In genomic region chr6:40968620-40969145, GRCh38 we compare ENCODE assay signal across 25 cellular contexts.
"Had no signal": no experiment of that assay in that cellular context is flagged by ENCODE, and none has a peak within 500 bp of the region (broad histone marks: within the 10 kb centered on the region; RNA-seq: fewer than 3 reads in every experiment).

No MANE protein-coding gene starts in this region.

- DNase-seq: cortex of kidney; effector memory CD8-positive, alpha-beta T cell; erythroblast; esophagus squamous epithelium; foreskin keratinocyte; head of caudate nucleus; left ventricle myocardium superior; lower lobe of right lung; naive thymus-derived CD8-positive, alpha-beta T cell; nephron progenitor cell; nucleus accumbens; right cardiac atrium; small intestine; stimulated activated CD4-positive, alpha-beta T cell treated with anti-CD3 and anti-CD28 coated beads, Interleukin-12 subunit alpha, Interleukin-12 subunit beta, amount 100 ng/mL, for 4 hours; stimulated activated CD4-positive, alpha-beta T cell treated with anti-CD3 and anti-CD28 coated beads, Interleukin-1b, Interleukin-23, amount 100 ng/mL, for 48 hours; stimulated activated CD4-positive, alpha-beta T cell treated with anti-CD3 and anti-CD28 coated beads, Interleukin-4, amount 100 ng/mL, for 24 hours; stimulated activated naive CD4-positive, alpha-beta T cell treated with Interleukin-2 at 50 U/mL for 16 hours; stomach; thyroid gland; trophoblast cell had no signal

- H3K27ac ChIP-seq: esophagus squamous epithelium, foreskin keratinocyte, lower lobe of right lung, prostate gland, stomach, thyroid gland, vagina had no signal

- FAIRE-seq: endometrium, keratinocyte, small intestine had no signal

- H3K36me3 ChIP-seq: esophagus squamous epithelium, lower lobe of right lung, prostate gland, stomach, thyroid gland, vagina had no signal

- H3K4me1 ChIP-seq: esophagus squamous epithelium, lower lobe of right lung, prostate gland, stomach, thyroid gland, vagina had no signal

- H3K4me3 ChIP-seq: esophagus squamous epithelium, lower lobe of right lung, prostate gland, stomach, thyroid gland, vagina had no signal

- H3K27me3 ChIP-seq: esophagus squamous epithelium, foreskin keratinocyte, stomach, thyroid gland, vagina had no signal

- ATAC-seq: effector memory CD8-positive, alpha-beta T cell; foreskin keratinocyte; left ventricle myocardium superior; lower lobe of right lung; naive thymus-derived CD8-positive, alpha-beta T cell; right cardiac atrium; stimulated activated effector memory CD8-positive, alpha-beta T cell treated with anti-CD3 and anti-CD28 coated beads, Interleukin-12 subunit alpha, Interleukin-12 subunit beta, amount 100 ng/mL, for 72 hours had no signal

- H3K9me3 ChIP-seq: esophagus squamous epithelium, lower lobe of right lung, prostate gland, stomach, thyroid gland, vagina had no signal
